ENCODE assay signal across 21 cellular contexts in the genomic region with DNA sequence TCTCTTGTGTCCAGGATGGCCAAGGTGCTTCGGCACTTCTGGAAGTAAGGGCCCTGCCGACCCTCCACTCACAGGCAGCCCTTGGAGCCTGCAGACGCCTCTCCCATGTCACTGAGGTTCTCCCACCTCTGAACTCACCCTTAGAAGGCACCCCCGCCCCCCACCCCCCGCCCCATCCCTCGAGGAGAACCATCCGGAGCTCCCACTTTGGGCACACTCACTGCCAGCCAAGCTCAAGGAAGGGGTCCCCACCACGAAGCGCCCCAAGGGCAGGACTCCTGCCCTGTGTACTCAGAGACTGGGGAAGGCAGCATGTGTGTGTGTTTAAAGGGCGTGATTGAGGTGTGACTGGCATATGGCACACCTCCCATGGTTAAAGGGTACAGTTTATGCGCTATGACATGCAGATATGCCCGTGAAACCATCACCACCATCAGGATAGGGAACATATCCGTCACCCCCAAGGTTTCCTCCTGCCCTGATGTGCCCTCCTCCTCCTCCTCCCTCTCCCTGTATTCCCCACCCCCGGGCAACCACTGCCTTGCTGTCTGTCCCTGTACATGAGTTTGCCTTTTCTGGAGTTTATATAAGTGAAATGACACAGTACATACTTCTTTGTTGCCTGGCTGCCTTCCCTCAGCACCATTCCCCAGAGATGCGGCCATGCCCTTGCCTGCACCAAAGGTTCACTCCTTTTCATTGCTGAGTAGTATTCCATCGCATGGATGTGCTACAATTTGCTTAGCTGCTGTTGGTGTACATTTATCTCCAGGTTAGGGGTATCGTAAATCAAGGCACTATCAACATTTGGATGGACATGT. TPM values are rescaled to one million over a fixed set of nuclear protein-coding genes. Genes with fewer than 3 reads are reported as not detected.
DNase-seq lines count a peak whose midpoint lies in the region; ATAC-seq, FAIRE-seq and TF ChIP-seq lines count a peak whose summit lies in the region.
"Had no signal": no experiment of that assay in that cellular context is flagged by ENCODE, and none has a peak within 500 bp of the region (broad histone marks: within the 10 kb centered on the region; RNA-seq: fewer than 3 reads in every experiment).

No MANE protein-coding gene starts in this region.

- CTCF ChIA-PET in K562 (lab: Yijun Ruan, JAX; ENCODE audit: low intra/inter-chr PET ratio): interaction anchor here (0.7 kb wide), 1 partner anchor 11 kb away, joined by 3 read pairs; no protein-coding TSS in a partner anchor

- H3K4me1 ChIP-seq in K562 (replicated peaks in 1 of 2; ENCODE audit: control insufficient read depth in 2 of 2, insufficient read depth in 2 of 2, low read length in 2 of 2) (peaks cover 0 to 4% of the 10 kb centered on the region in 2 experiments; a peak in 1 of 5 replicates), uterus (no peaks in the 10 kb centered on the region)
- H3K4me1 ChIP-seq: body of pancreas had no signal

- no peak overlapping the region for H2AFZ ChIP-seq in K562 (ENCODE audit: low read depth, low read length)

- H3K9me3 ChIP-seq in K562 (replicated peaks; ENCODE audit: control insufficient read depth, insufficient read depth, low read depth, low read length): peaks cover 4% of the 10 kb centered on the region
- no peaks in the 10 kb centered on the region for H3K9me3 ChIP-seq in uterus
- H3K9me3 ChIP-seq: body of pancreas had no signal

- H3K79me2 ChIP-seq in K562 (ENCODE audit: control insufficient read depth, insufficient read depth, low read length): no peaks in the 10 kb centered on the region

- no peak for TF ChIP-seq EP300 in K562 (IDR thresholded peaks at IDR 0.05; ENCODE audit: low read length)

- intact Hi-C loops in K562 (cut with micrococcal nuclease): no loop called here
- intact Hi-C loops in uterus (cut with DNase I; ENCODE audit: low total_unique reads): no loop called here

- WGBS in K562 (ENCODE audit: insufficient coverage, low coverage, missing lambda C conversion rate): 3% methylated on average over 16 of the region's 17 CpGs

- H3K36me3 ChIP-seq in K562 (ENCODE audit: control insufficient read depth, insufficient read depth, low read length) (no peaks in the 10 kb centered on the region), uterus (no peaks in the 10 kb centered on the region)

- TF ChIP-seq POLR2A in K562 (conservative IDR thresholded peaks at IDR 0.05) (no peak), uterus (IDR thresholded peaks at IDR 0.05) (no peak)

- no TSS peak for BruUV-seq in K562 (replicated peaks; lab: Mats Ljungman, UMichigan)

- no peak overlapping the region for H3K4me3 Mint-ChIP-seq in activated naive CD8-positive, alpha-beta T cell treated with anti-CD3 and anti-CD28 coated beads, Interleukin-2, amount 10 ng/mL, durations not matched to agents 7 days and 5 days
- no peak overlapping the region for H3K4me3 Mint-ChIP-seq in activated naive CD8-positive, alpha-beta T cell treated with anti-CD3 and anti-CD28 coated beads for 36 hours
- H3K4me3 Mint-ChIP-seq in natural killer cell treated with Interleukin-12 subunit alpha and Interleukin-12 subunit beta and Interleukin-15 and Interleukin-18, amount 100 ng/mL, for 72 hours: no peak overlapping the region
- H3K4me3 Mint-ChIP-seq: activated CD4-positive, alpha-beta memory T cell treated with anti-CD3 and anti-CD28 coated beads, Interleukin-2, amount 10 ng/mL, durations not matched to agents 7 days and 5 days; naive thymus-derived CD8-positive, alpha-beta T cell; stimulated activated naive CD8-positive, alpha-beta T cell treated with anti-CD3 and anti-CD28 coated beads, Interleukin-15, Interleukin-2, amounts not matched to agents 100 ng/mL and 50 ng/mL, for 24 hours; T-cell had no signal

- POLR2A ChIA-PET in activated naive CD8-positive, alpha-beta T cell treated with anti-CD3 and anti-CD28 coated beads, Interleukin-2, amount 10 ng/mL, durations not matched to agents 7 days and 5 days (lab: Charles Lee): no interaction called here
- POLR2A ChIA-PET in K562 (lab: Yijun Ruan, JAX): interaction anchor here (0.6 to 0.7 kb wide), 2 partner anchors 152 to 318 kb away, joined by 3 read pairs; no protein-coding TSS in a partner anchor

- DNase-seq in activated naive CD8-positive, alpha-beta T cell treated with anti-CD3 and anti-CD28 coated beads, Interleukin-2, amount 10 ng/mL, durations not matched to agents 7 days and 5 days: peak; percentile 2
- DNase-seq in activated naive CD8-positive, alpha-beta T cell treated with anti-CD3 and anti-CD28 coated beads for 36 hours: no peak
- DNase-seq in K562 (ENCODE audit: extremely low read depth in 1 of 4, low spot score in 3 of 4) (no peak), uterus (peak; percentile 7 to 8), HuH-7 (ENCODE audit: low spot score) (no peak), amygdala (lab: John Stamatoyannopoulos, UW) (no peak), NCI-H510A treated with DMSO at 0.1 percent for 48 hours (lab: John Stamatoyannopoulos, UW) (no peak)
- peak; percentile 45 for DNase-seq in natural killer cell treated with Interleukin-12 subunit alpha and Interleukin-12 subunit beta and Interleukin-15 and Interleukin-18, amount 100 ng/mL, for 72 hours (ENCODE audit: low spot score)
- DNase-seq: activated CD4-positive, alpha-beta memory T cell treated with anti-CD3 and anti-CD28 coated beads, Interleukin-2, amount 10 ng/mL, durations not matched to agents 7 days and 5 days; activated gamma-delta T cell; dermis blood vessel endothelial cell; erythroblast; NCI-H1417 treated with DMSO at 0.1 percent for 48 hours; stimulated activated CD4-positive, alpha-beta T cell treated with anti-CD3 and anti-CD28 coated beads, Interleukin-15, amount 100 ng/mL, for 24 hours had no signal

- TF ChIP-seq CTCF in K562 (IDR thresholded peaks at IDR 0.05 in 2 of 3, conservative IDR thresholded peaks at IDR 0.05 in 1 of 3; ENCODE audit: insufficient read depth in 2 of 3, low read depth in 1 of 3, low read length in 3 of 3) (no peak), uterus (IDR thresholded peaks at IDR 0.05) (no peak)

- no peaks in the 10 kb centered on the region for H3K9me1 ChIP-seq in K562 (ENCODE audit: control insufficient read depth, insufficient read depth, low read length)

- H3K4me3 ChIP-seq in K562 (no peak overlapping the region), uterus (no peak overlapping the region)
- H3K4me3 ChIP-seq: body of pancreas had no signal

- no peaks in the 10 kb centered on the region for H3K4me1 Mint-ChIP-seq in activated naive CD8-positive, alpha-beta T cell treated with anti-CD3 and anti-CD28 coated beads, Interleukin-2, amount 10 ng/mL, durations not matched to agents 7 days and 5 days
- no peaks in the 10 kb centered on the region for H3K4me1 Mint-ChIP-seq in activated naive CD8-positive, alpha-beta T cell treated with anti-CD3 and anti-CD28 coated beads for 36 hours
- no peaks in the 10 kb centered on the region for H3K4me1 Mint-ChIP-seq in natural killer cell treated with Interleukin-12 subunit alpha and Interleukin-12 subunit beta and Interleukin-15 and Interleukin-18, amount 100 ng/mL, for 72 hours (ENCODE audit: low read depth in 2 of 2)
- H3K4me1 Mint-ChIP-seq: activated CD4-positive, alpha-beta memory T cell treated with anti-CD3 and anti-CD28 coated beads, Interleukin-2, amount 10 ng/mL, durations not matched to agents 7 days and 5 days; T-cell had no signal

- no peaks in the 10 kb centered on the region for H3K36me3 Mint-ChIP-seq in activated naive CD8-positive, alpha-beta T cell treated with anti-CD3 and anti-CD28 coated beads, Interleukin-2, amount 10 ng/mL, durations not matched to agents 7 days and 5 days
- H3K36me3 Mint-ChIP-seq in activated naive CD8-positive, alpha-beta T cell treated with anti-CD3 and anti-CD28 coated beads for 36 hours: no peaks in the 10 kb centered on the region
- no peaks in the 10 kb centered on the region for H3K36me3 Mint-ChIP-seq in natural killer cell treated with Interleukin-12 subunit alpha and Interleukin-12 subunit beta and Interleukin-15 and Interleukin-18, amount 100 ng/mL, for 72 hours
- H3K36me3 Mint-ChIP-seq: naive thymus-derived CD8-positive, alpha-beta T cell; T-cell had no signal

- no peak for TF ChIP-seq RAD21 in K562 (CRISPR knock-in tag; conservative IDR thresholded peaks at IDR 0.05 in 1 of 2, IDR thresholded peaks at IDR 0.05 in 1 of 2)

- H3K27me3 ChIP-seq in K562 (ENCODE audit: control insufficient read depth in 2 of 2, insufficient read depth in 2 of 2, low read length in 2 of 2) (peaks cover 23 to 83% of the 10 kb centered on the region in 2 experiments), uterus (no peaks in the 10 kb centered on the region)
- H3K27me3 ChIP-seq: body of pancreas had no signal

- no peak overlapping the region for H3K27ac ChIP-seq in K562 (ENCODE audit: extremely low read depth, low read depth, low read length)
- H3K27ac ChIP-seq in uterus: no peak overlapping the region
- H3K27ac ChIP-seq: body of pancreas had no signal

- ATAC-seq in activated naive CD8-positive, alpha-beta T cell treated with anti-CD3 and anti-CD28 coated beads, Interleukin-2, amount 10 ng/mL, durations not matched to agents 7 days and 5 days (ENCODE audit: low read depth): no peak
- no peak for ATAC-seq in K562
- ATAC-seq in natural killer cell treated with Interleukin-12 subunit alpha and Interleukin-12 subunit beta and Interleukin-15 and Interleukin-18, amount 100 ng/mL, for 72 hours: no peak
- ATAC-seq: body of pancreas; naive thymus-derived CD8-positive, alpha-beta T cell; T-cell had no signal

- no peak overlapping the region for H3K4me2 ChIP-seq in K562 (ENCODE audit: insufficient read depth, low read length)

- no peak for FAIRE-seq in K562 (lab: Jason Lieb, UNC)
- FAIRE-seq: HTR-8/SVneo had no signal

- in situ Hi-C loops in K562 (cut with MboI): no loop called here

- peaks cover 12% of the 10 kb centered on the region; the same call in 1 of the 2 replicates for H4K20me1 ChIP-seq in K562 (replicated peaks; ENCODE audit: control insufficient read depth, insufficient read depth, low read length)

- H3K9ac ChIP-seq in K562 (ENCODE audit: insufficient read depth in 1 of 2, low read depth in 2 of 2, low read length in 2 of 2): no peak overlapping the region

- H3K27ac Mint-ChIP-seq in activated naive CD8-positive, alpha-beta T cell treated with anti-CD3 and anti-CD28 coated beads, Interleukin-2, amount 10 ng/mL, durations not matched to agents 7 days and 5 days: no peak overlapping the region
- no peak overlapping the region for H3K27ac Mint-ChIP-seq in activated naive CD8-positive, alpha-beta T cell treated with anti-CD3 and anti-CD28 coated beads for 36 hours
- H3K27ac Mint-ChIP-seq in natural killer cell treated with Interleukin-12 subunit alpha and Interleukin-12 subunit beta and Interleukin-15 and Interleukin-18, amount 100 ng/mL, for 72 hours: no peak overlapping the region
- H3K27ac Mint-ChIP-seq: activated CD4-positive, alpha-beta memory T cell treated with anti-CD3 and anti-CD28 coated beads, Interleukin-2, amount 10 ng/mL, durations not matched to agents 7 days and 5 days; naive thymus-derived CD8-positive, alpha-beta T cell; stimulated activated naive CD8-positive, alpha-beta T cell treated with anti-CD3 and anti-CD28 coated beads, Interleukin-15, Interleukin-2, amounts not matched to agents 100 ng/mL and 50 ng/mL, for 24 hours; T-cell had no signal

- H3K9me3 Mint-ChIP-seq in activated naive CD8-positive, alpha-beta T cell treated with anti-CD3 and anti-CD28 coated beads, Interleukin-2, amount 10 ng/mL, durations not matched to agents 7 days and 5 days: peaks cover 3% of the 10 kb centered on the region
- H3K9me3 Mint-ChIP-seq in activated naive CD8-positive, alpha-beta T cell treated with anti-CD3 and anti-CD28 coated beads for 36 hours: peaks cover 3% of the 10 kb centered on the region
- no peaks in the 10 kb centered on the region for H3K9me3 Mint-ChIP-seq in natural killer cell treated with Interleukin-12 subunit alpha and Interleukin-12 subunit beta and Interleukin-15 and Interleukin-18, amount 100 ng/mL, for 72 hours
- H3K9me3 Mint-ChIP-seq: naive thymus-derived CD8-positive, alpha-beta T cell; T-cell had no signal

- H3K27me3 Mint-ChIP-seq in activated naive CD8-positive, alpha-beta T cell treated with anti-CD3 and anti-CD28 coated beads, Interleukin-2, amount 10 ng/mL, durations not matched to agents 7 days and 5 days: peaks cover 8% of the 10 kb centered on the region
- peaks cover 13% of the 10 kb centered on the region for H3K27me3 Mint-ChIP-seq in activated naive CD8-positive, alpha-beta T cell treated with anti-CD3 and anti-CD28 coated beads for 36 hours
- peaks cover 7 to 8% of the 10 kb centered on the region in 2 donors for H3K27me3 Mint-ChIP-seq in natural killer cell treated with Interleukin-12 subunit alpha and Interleukin-12 subunit beta and Interleukin-15 and Interleukin-18, amount 100 ng/mL, for 72 hours
- H3K27me3 Mint-ChIP-seq: activated CD4-positive, alpha-beta memory T cell treated with anti-CD3 and anti-CD28 coated beads, Interleukin-2, amount 10 ng/mL, durations not matched to agents 7 days and 5 days had no signal

RNA-seq across cellular contexts. Expression of gene RBFOX3, which starts 14.0 kb away (rescaled TPM):
- total RNA-seq in activated naive CD8-positive, alpha-beta T cell treated with anti-CD3 and anti-CD28 coated beads, Interleukin-2, amount 10 ng/mL, durations not matched to agents 7 days and 5 days: not detected
- total RNA-seq in activated naive CD8-positive, alpha-beta T cell treated with anti-CD3 and anti-CD28 coated beads for 36 hours: not detected
- total RNA-seq in K562 (2011; cell fraction: chromatin; rRNA removed; ENCODE audit: low replicate concordance): not detected in 2 replicates
- total RNA-seq in K562 (2011; cell fraction: nucleolus; rRNA removed): not detected in 2 replicates
- not detected in 2 replicates for total RNA-seq in K562 (2011; cell fraction: nucleoplasm; rRNA removed)
- total RNA-seq in K562 (2014; rRNA removed) (not detected in 2 replicates), K562 (2014; rRNA removed; fragmentation: Illumina TruSeq; extraction: Trizol) (not detected in 2 replicates), K562 (2015; rRNA removed; fragmentation: Illumina TruSeq; extraction: Trizol) (not detected in 2 replicates), K562 (2021) (not detected in 2 replicates), uterus (1 to 10 TPM in 3 of 4 donors, under 1 TPM in 1; 0.69 to 5.3 (median 2.7) TPM)
- polyA plus RNA-seq in K562 (2011; rRNA removed) (not detected in 2 replicates), K562 (2014; fragmentation: Illumina TruSeq; extraction: Trizol) (not detected in 2 replicates), K562 (2014; fragmentation: Nextera tagmentation; extraction: Ambion mirVana) (not detected), K562 (2014; rRNA removed) (not detected in 2 replicates)
- polyA plus RNA-seq in K562 (2011; cell fraction: cytosol; rRNA removed): not detected in 2 replicates
- not detected in 2 replicates for polyA plus RNA-seq in K562 (2011; cell fraction: nucleus; rRNA removed)
- 0.09 and 0.25 TPM in 2 replicates for polyA plus RNA-seq in K562 (2012)
- polyA minus RNA-seq in K562 (2011; rRNA and poly(A)+ RNA removed): not detected in 2 replicates
- polyA minus RNA-seq in K562 (2011; cell fraction: cytosol; rRNA and poly(A)+ RNA removed): not detected in 2 replicates
- polyA minus RNA-seq in K562 (2011; cell fraction: nucleus; rRNA and poly(A)+ RNA removed): not detected in 2 replicates
- total RNA-seq in natural killer cell treated with Interleukin-12 subunit alpha and Interleukin-12 subunit beta and Interleukin-15 and Interleukin-18, amount 100 ng/mL, for 72 hours: not detected
- total RNA-seq: activated CD4-positive, alpha-beta memory T cell treated with anti-CD3 and anti-CD28 coated beads, Interleukin-2, amount 10 ng/mL, durations not matched to agents 7 days and 5 days; Daoy; dermis blood vessel endothelial cell; lung microvascular endothelial cell; naive thymus-derived CD8-positive, alpha-beta T cell; T-cell had no signal
- polyA plus RNA-seq: naive thymus-derived CD8-positive, alpha-beta T cell had no signal

Comparison
In these comparisons a context has a peak if more than half of its experiments do, and no peak if none do; other contexts are left out.
1. DNase-seq: peak in activated naive CD8-positive, alpha-beta T cell treated with anti-CD3 and anti-CD28 coated beads, Interleukin-2, amount 10 ng/mL, durations not matched to agents 7 days and 5 days (single experiment), natural killer cell treated with Interleukin-12 subunit alpha and Interleukin-12 subunit beta and Interleukin-15 and Interleukin-18, amount 100 ng/mL, for 72 hours (single experiment) and uterus (2 of 2); none in activated naive CD8-positive, alpha-beta T cell treated with anti-CD3 and anti-CD28 coated beads for 36 hours (single experiment), K562 (0 of 4), HuH-7 (single experiment), amygdala (0 of 56) and NCI-H510A treated with DMSO at 0.1 percent for 48 hours (single experiment).